22 cellular contexts compared by ENCODE assay signal in genomic region chr21:29309703-29310102, GRCh38.
"Had no signal": no experiment of that assay in that cellular context is flagged by ENCODE, and none has a peak within 500 bp of the region (broad histone marks: within the 10 kb centered on the region; RNA-seq: fewer than 3 reads in every experiment).

No MANE protein-coding gene starts in this region.

- H3K9me3 ChIP-seq: esophagus muscularis mucosa, gastroesophageal sphincter, heart left ventricle, left lung, lower lobe of right lung, mucosa of descending colon had no signal

- H3K27ac ChIP-seq: coronary artery, esophagus muscularis mucosa, foreskin keratinocyte, gastroesophageal sphincter, heart left ventricle, hepatocyte, left lung, lower lobe of right lung had no signal

- H3K27ac Mint-ChIP-seq: effector memory CD8-positive, alpha-beta T cell; mesothelial cell of epicardium had no signal

- H3K9me3 Mint-ChIP-seq: effector memory CD8-positive, alpha-beta T cell; immature natural killer cell had no signal

- H3K4me3 ChIP-seq: coronary artery, esophagus muscularis mucosa, gastroesophageal sphincter, heart left ventricle, hepatocyte, left lung, lower lobe of right lung, mucosa of descending colon had no signal

- H3K4me2 ChIP-seq: hepatocyte had no signal

- H3K36me3 ChIP-seq: esophagus muscularis mucosa, gastroesophageal sphincter, left lung, lower lobe of right lung had no signal

- H3K27me3 ChIP-seq: esophagus muscularis mucosa, foreskin keratinocyte, gastroesophageal sphincter, heart left ventricle, hepatocyte, left lung had no signal

- H3K27me3 Mint-ChIP-seq: effector memory CD8-positive, alpha-beta T cell; naive B cell had no signal

- ATAC-seq: effector memory CD8-positive, alpha-beta T cell; foreskin keratinocyte; gastroesophageal sphincter; heart left ventricle; left cardiac atrium; left lung; left ventricle myocardium superior; lower lobe of right lung; mucosa of descending colon had no signal

- H2AFZ ChIP-seq: hepatocyte had no signal

- H3K4me3 Mint-ChIP-seq: effector memory CD8-positive, alpha-beta T cell; immature natural killer cell; mesothelial cell of epicardium had no signal

- FAIRE-seq: colon, endothelial cell of umbilical vein, frontal cortex had no signal

- DNase-seq: effector CD8-positive, alpha-beta T cell; effector memory CD8-positive, alpha-beta T cell; foreskin keratinocyte; heart left ventricle; hypothalamus; immature natural killer cell; islet precursor cell; left cardiac atrium; left lung; left ventricle myocardium superior; lower lobe of right lung; mesenchymal stem cell; mucosa of descending colon; naive B cell had no signal
